In genomic region chr1:8569242-8569641, GRCh38 we compare ENCODE assay signal across 33 cellular contexts.
"Had no signal": no experiment of that assay in that cellular context is flagged by ENCODE, and none has a peak within 500 bp of the region (broad histone marks: within the 10 kb centered on the region; RNA-seq: fewer than 3 reads in every experiment).

No MANE protein-coding gene starts in this region.

- H3K27me3 ChIP-seq: left lung, neural progenitor cell, neutrophil, suprapubic skin, tibial nerve, uterus had no signal

- H3K9me3 Mint-ChIP-seq: naive thymus-derived CD4-positive, alpha-beta T cell; nephron progenitor cell; neural progenitor cell; stimulated activated effector memory CD8-positive, alpha-beta T cell treated with anti-CD3 and anti-CD28 coated beads, Interleukin-12 subunit alpha, Interleukin-12 subunit beta, amount 100 ng/mL, for 72 hours; stimulated activated naive CD8-positive, alpha-beta T cell treated with anti-CD3 and anti-CD28 coated beads, Interleukin-15, Interleukin-2, amounts not matched to agents 100 ng/mL and 50 ng/mL, for 24 hours; type B pancreatic cell had no signal

- H3K4me3 ChIP-seq: left lung, lower lobe of right lung, mucosa of descending colon, neural progenitor cell, prostate gland, skin epidermis, suprapubic skin, thoracic aorta, tibial nerve, uterus had no signal

- H3K4me1 Mint-ChIP-seq: stimulated activated effector memory CD8-positive, alpha-beta T cell treated with anti-CD3 and anti-CD28 coated beads, Interleukin-12 subunit alpha, Interleukin-12 subunit beta, amount 100 ng/mL, for 72 hours had no signal

- FAIRE-seq: islet of Langerhans, kidney had no signal

- H3K9me3 ChIP-seq: left lung, lower lobe of right lung, mucosa of descending colon, neutrophil, prostate gland, suprapubic skin, thoracic aorta, tibial nerve, uterus had no signal

- DNase-seq: head of caudate nucleus; hippocampal formation; kidney; left colon; left lung; lower lobe of right lung; mammary epithelial cell; mesenchymal stem cell; midbrain; mucosa of descending colon; naive thymus-derived CD4-positive, alpha-beta T cell; nephron progenitor cell; occipital lobe; retina; right cardiac atrium; stimulated activated CD4-positive, alpha-beta T cell treated with anti-CD3 and anti-CD28 coated beads, Interleukin-12 subunit alpha, Interleukin-12 subunit beta, amount 100 ng/mL, for 4 hours; stimulated activated CD4-positive, alpha-beta T cell treated with anti-CD3 and anti-CD28 coated beads, Interleukin-15, amount 100 ng/mL, for 24 hours; stimulated activated CD4-positive, alpha-beta T cell treated with anti-CD3 and anti-CD28 coated beads, Interleukin-2, amount 100 ng/mL, for 24 hours; stimulated activated CD4-positive, alpha-beta T cell treated with anti-CD3 and anti-CD28 coated beads, Interleukin-4, amount 100 ng/mL, for 1 hour; stimulated activated naive CD4-positive, alpha-beta T cell; uterus had no signal

- H3K27ac ChIP-seq: left lung, lower lobe of right lung, neural progenitor cell, neutrophil, prostate gland, skin epidermis, suprapubic skin, tibial nerve had no signal

- H3K27ac Mint-ChIP-seq: naive thymus-derived CD4-positive, alpha-beta T cell; nephron progenitor cell; neural progenitor cell; stimulated activated naive CD8-positive, alpha-beta T cell treated with anti-CD3 and anti-CD28 coated beads, Interleukin-15, Interleukin-2, amounts not matched to agents 100 ng/mL and 50 ng/mL, for 24 hours; type B pancreatic cell had no signal

- H3K4me3 Mint-ChIP-seq: naive thymus-derived CD4-positive, alpha-beta T cell; nephron progenitor cell; neural progenitor cell; stimulated activated effector memory CD8-positive, alpha-beta T cell treated with anti-CD3 and anti-CD28 coated beads, Interleukin-12 subunit alpha, Interleukin-12 subunit beta, amount 100 ng/mL, for 72 hours; stimulated activated naive CD8-positive, alpha-beta T cell treated with anti-CD3 and anti-CD28 coated beads, Interleukin-15, Interleukin-2, amounts not matched to agents 100 ng/mL and 50 ng/mL, for 24 hours; type B pancreatic cell had no signal

- H3K27me3 Mint-ChIP-seq: naive thymus-derived CD4-positive, alpha-beta T cell; stimulated activated naive CD8-positive, alpha-beta T cell treated with anti-CD3 and anti-CD28 coated beads, Interleukin-15, Interleukin-2, amounts not matched to agents 100 ng/mL and 50 ng/mL, for 24 hours; type B pancreatic cell had no signal

- H3K4me2 ChIP-seq: neural progenitor cell had no signal

- H3K9ac ChIP-seq: neural progenitor cell had no signal

- ATAC-seq: left colon; left lung; lower lobe of right lung; mucosa of descending colon; naive thymus-derived CD4-positive, alpha-beta T cell; right cardiac atrium; sciatic nerve; stimulated activated effector memory CD8-positive, alpha-beta T cell treated with anti-CD3 and anti-CD28 coated beads, Interleukin-12 subunit alpha, Interleukin-12 subunit beta, amount 100 ng/mL, for 72 hours had no signal

- H3K36me3 Mint-ChIP-seq: stimulated activated effector memory CD8-positive, alpha-beta T cell treated with anti-CD3 and anti-CD28 coated beads, Interleukin-12 subunit alpha, Interleukin-12 subunit beta, amount 100 ng/mL, for 72 hours; type B pancreatic cell had no signal

- H3K36me3 ChIP-seq: left lung, lower lobe of right lung, neural progenitor cell, neutrophil, prostate gland, suprapubic skin, thoracic aorta, tibial nerve, uterus had no signal
